Comparison of ENCODE assay signal across 15 cellular contexts in genomic region chr11:15489281-15489680, GRCh38.
DNase-seq lines count a peak whose midpoint lies in the region; ATAC-seq and TF ChIP-seq lines count a peak whose summit lies in the region.
"Had no signal": no experiment of that assay in that cellular context is flagged by ENCODE, and none has a peak within 500 bp of the region (broad histone marks: within the 10 kb centered on the region; RNA-seq: fewer than 3 reads in every experiment).

No MANE protein-coding gene starts in this region.

- ATAC-seq in GM21786 (IDR thresholded peaks at IDR 0.05; ENCODE audit: unreplicated experiment) = no peak
- ATAC-seq: CD8-positive, alpha-beta T cell; HCT116 had no signal

- no peaks in the 10 kb centered on the region for H3K27me3 ChIP-seq in esophagus squamous epithelium
- no peaks in the 10 kb centered on the region for H3K27me3 ChIP-seq in ovary

- H3K4me1 ChIP-seq in esophagus squamous epithelium (peaks cover 0 to 13% (median 0%) of the 10 kb centered on the region in 3 donors), ovary (ENCODE audit: insufficient read depth) (no peaks in the 10 kb centered on the region)

- TF ChIP-seq EP300 in ovary (IDR thresholded peaks at IDR 0.05) = no peak

- TF ChIP-seq CTCF in epithelial cell of proximal tubule (conservative IDR thresholded peaks at IDR 0.05; ENCODE audit: low read depth, low read length) = no peak
- no peak for TF ChIP-seq CTCF in esophagus squamous epithelium (IDR thresholded peaks at IDR 0.05)
- no peak for TF ChIP-seq CTCF in ovary (IDR thresholded peaks at IDR 0.05)

- no peaks in the 10 kb centered on the region for H3K9me3 ChIP-seq in esophagus squamous epithelium
- H3K9me3 ChIP-seq in ovary = no peaks in the 10 kb centered on the region

- H3K27ac ChIP-seq in esophagus squamous epithelium (no peak overlapping the region), ovary (no peak overlapping the region)
- H3K27ac ChIP-seq: 22Rv1, GM23248 had no signal

- DNase-seq in SIG-M5 treated with dmso at 0.1 percent for 504 hours (lab: John Stamatoyannopoulos, UW; ENCODE audit: unreplicated experiment) = peak; percentile 2
- DNase-seq in SIG-M5 (lab: John Stamatoyannopoulos, UW) = no peak
- DNase-seq in NOMO-1 treated with DMSO at 0.1 percent for 48 hours (lab: John Stamatoyannopoulos, UW; ENCODE audit: unreplicated experiment) = peak; percentile 52
- DNase-seq in epithelial cell of proximal tubule (ENCODE audit: low read depth) = peak; percentile 25
- peak; percentile 80 for DNase-seq in renal cortical epithelial cell (ENCODE audit: low read depth)
- no peak for DNase-seq in esophagus squamous epithelium (lab: John Stamatoyannopoulos, UW)
- DNase-seq in ovary = no peak
- DNase-seq: CD8-positive, alpha-beta T cell; COR-L47; DND-41; GDM1; GM23248 had no signal

- H3K4me3 ChIP-seq in epithelial cell of proximal tubule (ENCODE audit: low read depth, low read length) (no peak overlapping the region), esophagus squamous epithelium (no peak overlapping the region), ovary (no peak overlapping the region)
- H3K4me3 ChIP-seq: GM23248 had no signal

- TF ChIP-seq POLR2A in esophagus squamous epithelium (IDR thresholded peaks at IDR 0.05) (no peak), ovary (IDR thresholded peaks at IDR 0.05) (no peak)

- H3K36me3 ChIP-seq in esophagus squamous epithelium (no peaks in the 10 kb centered on the region), ovary (no peaks in the 10 kb centered on the region)

- intact Hi-C loops in esophagus squamous epithelium (cut with DNase I) = no loop called here
- intact Hi-C loops in ovary (cut with DNase I) = no loop called here

Comparison
In these comparisons a context has a peak if more than half of its experiments do, and no peak if none do; other contexts are left out.
1. DNase-seq: peak in SIG-M5 treated with dmso at 0.1 percent for 504 hours (single experiment), NOMO-1 treated with DMSO at 0.1 percent for 48 hours (single experiment), epithelial cell of proximal tubule (single experiment) and renal cortical epithelial cell (single experiment); none in SIG-M5 (single experiment), esophagus squamous epithelium (single experiment) and ovary (0 of 5).